In genomic region chr7:102464577-102465280, GRCh38 we compare ENCODE assay signal across 8 cellular contexts. TPM values are rescaled to one million over a fixed set of nuclear protein-coding genes. Genes with fewer than 3 reads are reported as not detected.
DNase-seq lines count a peak whose midpoint lies in the region; ATAC-seq and TF ChIP-seq lines count a peak whose summit lies in the region.

TSS of gene ALKBH4 (minus strand) at chr7:102464863. CDS start at chr7:102464836, 27 bp downstream.
TSS of gene LRWD1 (plus strand) at chr7:102464984. CDS start at chr7:102465081, 97 bp downstream.

- H3K36me3 ChIP-seq in OCI-LY3 (replicated peaks; ENCODE audit: low read depth, low read length) (no peaks in the 10 kb centered on the region), mucosa of descending colon (ENCODE audit: low read depth) (no peaks in the 10 kb centered on the region)

- intact Hi-C loops in mucosa of descending colon (cut with DNase I, micrococcal nuclease), result no loop called here

- H3K4me3 ChIP-seq in OCI-LY3 (ENCODE audit: low read length), result peak within 1 kb of the TSS; percentile 95
- peak within 1 kb of the TSS; percentile 74 for H3K4me3 ChIP-seq in mucosa of descending colon

- H3K27me3 ChIP-seq in OCI-LY3 (ENCODE audit: low read depth, low read length), result no peaks in the 10 kb centered on the region

- H4K20me1 ChIP-seq in OCI-LY3 (ENCODE audit: insufficient read depth, low read length), result no peaks in the 10 kb centered on the region

- peak within 1 kb of the TSS; percentile 84 for H3K4me2 ChIP-seq in OCI-LY3 (ENCODE audit: low read length)

- ATAC-seq in GM21515 (IDR thresholded peaks at IDR 0.05; ENCODE audit: unreplicated experiment) (peak; percentile 84), mucosa of descending colon (peak; percentile 98)

- TF ChIP-seq CTCF in OCI-LY3 (IDR thresholded peaks at IDR 0.05; ENCODE audit: low read depth, low read length), result peak; percentile 36
- peak; percentile 7 for TF ChIP-seq CTCF in mucosa of descending colon (IDR thresholded peaks at IDR 0.05)

- H3K79me2 ChIP-seq in OCI-LY3 (ENCODE audit: low read length), result peaks cover 27% of the 10 kb centered on the region

- H3K9ac ChIP-seq in OCI-LY3 (ENCODE audit: low read length), result peak within 1 kb of the TSS; percentile 95

- H3K4me1 ChIP-seq in OCI-LY3 (ENCODE audit: low read length) (peaks cover 12% of the 10 kb centered on the region), mucosa of descending colon (ENCODE audit: low read depth) (peaks cover 10% of the 10 kb centered on the region)

- H3K9me3 ChIP-seq in OCI-LY3 (ENCODE audit: insufficient read depth, low read length) (no peaks in the 10 kb centered on the region), mucosa of descending colon (no peaks in the 10 kb centered on the region)

- peak; percentile 98 for DNase-seq in DMS 273 (lab: John Stamatoyannopoulos, UW; ENCODE audit: unreplicated experiment)
- DNase-seq in HuH-7 (ENCODE audit: low spot score), result peak; percentile 99
- peak; percentile 99 for DNase-seq in activated CD8-positive, alpha-beta memory T cell treated with anti-CD3 and anti-CD28 coated beads, Interleukin-2, amount 50 U/mL, for 48 hours
- DNase-seq in epidermal melanocyte (ENCODE audit: insufficient read length, low spot score), result peak; percentile 100
- peak; percentile 95 to 97 (median 96) for DNase-seq in mucosa of descending colon
- DNase-seq in stimulated activated CD8-positive, alpha-beta memory T cell treated with anti-CD3 and anti-CD28 coated beads, Interleukin-4, amount 100 ng/mL, for 1 hour (ENCODE audit: low read depth in 2 of 2, low spot score in 1 of 2), result peak; percentile 83 to 91

- H3K27ac ChIP-seq in OCI-LY3 (ENCODE audit: low read length), result peak within 1 kb of the TSS; percentile 34

- H2AFZ ChIP-seq in OCI-LY3 (ENCODE audit: low read depth, low read length), result peak within 1 kb of the TSS; percentile 98

RNA-seq across cellular contexts. Expression of gene ALKBH4, which starts in this region (rescaled TPM):
- total RNA-seq in mucosa of descending colon, result 10 to 100 TPM in 1 of 3 donors, 1 to 10 TPM in 2; 8.4 to 11.1 (median 10.0) TPM

RNA-seq across cellular contexts. Expression of gene LRWD1, which starts in this region (rescaled TPM):
- 10 to 100 TPM; 12.7 to 17.6 (median 13.3) TPM for total RNA-seq in mucosa of descending colon

Comparison
In these comparisons a context has a peak if more than half of its experiments do, and no peak if none do; other contexts are left out.
1. Peak in every context shown above with its lines: DNase-seq, ATAC-seq, H3K4me3 ChIP-seq and H3K27ac ChIP-seq.